ENCODE assay signal across 15 cellular contexts in the genomic region with DNA sequence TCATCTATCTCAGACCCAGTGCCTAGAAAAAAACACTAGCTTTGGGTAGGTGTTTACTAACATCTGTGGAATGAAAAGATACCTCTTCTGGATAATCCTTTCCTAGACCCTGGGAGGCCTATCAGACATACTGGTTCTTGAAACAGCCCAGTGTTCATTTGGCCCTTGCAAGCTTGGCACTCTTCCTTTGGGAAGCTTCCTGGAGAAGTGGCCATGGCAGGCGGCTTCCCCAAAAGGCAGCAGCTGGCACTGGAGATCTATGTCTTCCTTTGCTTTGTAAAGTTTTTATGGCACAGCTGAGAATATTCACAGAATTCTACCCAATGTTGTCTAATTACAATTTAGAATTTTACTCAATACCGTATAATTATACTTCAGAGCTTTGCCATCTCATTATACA.
DNase-seq lines count a peak whose midpoint lies in the region.
"Had no signal": no experiment of that assay in that cellular context is flagged by ENCODE, and none has a peak within 500 bp of the region (broad histone marks: within the 10 kb centered on the region; RNA-seq: fewer than 3 reads in every experiment).

No MANE protein-coding gene starts in this region.

- DNase-seq in NCI-H446 (lab: John Stamatoyannopoulos, UW) (peak; percentile 70 to 88), NCI-H69 (lab: John Stamatoyannopoulos, UW) (peak; percentile 52), cerebellum (ENCODE audit: low spot score) (peak; percentile 51), kidney glomerular epithelial cell (lab: John Stamatoyannopoulos, UW) (no peak), DMS79 (lab: John Stamatoyannopoulos, UW) (no peak)
- DNase-seq in activated T-cell treated with anti-CD3 and anti-CD28 coated beads, Interleukin-2, amount 50 U/mL, for 1 hour, result no peak
- DNase-seq: Calu3; CD4-positive, alpha-beta memory T cell; COR-L47; DMS53; DND-41; GDM1; GM23248; H7; HCEC 1CT had no signal

Comparison
In these comparisons a context has a peak if more than half of its experiments do, and no peak if none do; other contexts are left out.
1. DNase-seq: peak in NCI-H446 (2 of 2), NCI-H69 (single experiment) and cerebellum (single experiment); none in activated T-cell treated with anti-CD3 and anti-CD28 coated beads, Interleukin-2, amount 50 U/mL, for 1 hour (single experiment), kidney glomerular epithelial cell (single experiment) and DMS79 (single experiment).